Comparison of ENCODE assay signal across 1 cellular context in the genomic region with DNA sequence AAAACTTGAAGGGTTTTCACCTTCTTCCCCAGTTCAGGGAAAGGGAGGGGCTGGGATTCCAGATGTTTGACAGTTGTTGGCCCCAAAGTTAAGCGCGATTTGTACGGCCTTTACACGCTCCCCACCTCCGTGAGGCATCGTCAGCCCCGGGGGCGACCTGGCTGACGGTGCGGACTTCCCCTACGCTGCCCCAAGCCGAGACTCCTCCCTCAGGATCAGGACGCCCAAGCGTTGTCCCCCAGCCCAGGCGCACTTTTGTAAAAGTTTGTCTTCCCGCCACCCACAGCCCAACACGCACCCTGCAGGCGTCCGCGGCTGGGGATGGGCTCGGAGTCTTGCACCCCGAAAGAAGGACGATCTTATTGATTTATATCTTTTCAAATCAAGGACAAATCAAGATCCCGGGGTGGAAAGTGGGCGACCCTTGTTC.
TF ChIP-seq lines count a peak whose summit lies in the region.

No MANE protein-coding gene starts in this region.

TF ChIP-seq in HEK293, 187 proteins besides CTCF, POLR2A, EP300 and RAD21 (continued from another document):
- TF ChIP-seq, protein P1, sequence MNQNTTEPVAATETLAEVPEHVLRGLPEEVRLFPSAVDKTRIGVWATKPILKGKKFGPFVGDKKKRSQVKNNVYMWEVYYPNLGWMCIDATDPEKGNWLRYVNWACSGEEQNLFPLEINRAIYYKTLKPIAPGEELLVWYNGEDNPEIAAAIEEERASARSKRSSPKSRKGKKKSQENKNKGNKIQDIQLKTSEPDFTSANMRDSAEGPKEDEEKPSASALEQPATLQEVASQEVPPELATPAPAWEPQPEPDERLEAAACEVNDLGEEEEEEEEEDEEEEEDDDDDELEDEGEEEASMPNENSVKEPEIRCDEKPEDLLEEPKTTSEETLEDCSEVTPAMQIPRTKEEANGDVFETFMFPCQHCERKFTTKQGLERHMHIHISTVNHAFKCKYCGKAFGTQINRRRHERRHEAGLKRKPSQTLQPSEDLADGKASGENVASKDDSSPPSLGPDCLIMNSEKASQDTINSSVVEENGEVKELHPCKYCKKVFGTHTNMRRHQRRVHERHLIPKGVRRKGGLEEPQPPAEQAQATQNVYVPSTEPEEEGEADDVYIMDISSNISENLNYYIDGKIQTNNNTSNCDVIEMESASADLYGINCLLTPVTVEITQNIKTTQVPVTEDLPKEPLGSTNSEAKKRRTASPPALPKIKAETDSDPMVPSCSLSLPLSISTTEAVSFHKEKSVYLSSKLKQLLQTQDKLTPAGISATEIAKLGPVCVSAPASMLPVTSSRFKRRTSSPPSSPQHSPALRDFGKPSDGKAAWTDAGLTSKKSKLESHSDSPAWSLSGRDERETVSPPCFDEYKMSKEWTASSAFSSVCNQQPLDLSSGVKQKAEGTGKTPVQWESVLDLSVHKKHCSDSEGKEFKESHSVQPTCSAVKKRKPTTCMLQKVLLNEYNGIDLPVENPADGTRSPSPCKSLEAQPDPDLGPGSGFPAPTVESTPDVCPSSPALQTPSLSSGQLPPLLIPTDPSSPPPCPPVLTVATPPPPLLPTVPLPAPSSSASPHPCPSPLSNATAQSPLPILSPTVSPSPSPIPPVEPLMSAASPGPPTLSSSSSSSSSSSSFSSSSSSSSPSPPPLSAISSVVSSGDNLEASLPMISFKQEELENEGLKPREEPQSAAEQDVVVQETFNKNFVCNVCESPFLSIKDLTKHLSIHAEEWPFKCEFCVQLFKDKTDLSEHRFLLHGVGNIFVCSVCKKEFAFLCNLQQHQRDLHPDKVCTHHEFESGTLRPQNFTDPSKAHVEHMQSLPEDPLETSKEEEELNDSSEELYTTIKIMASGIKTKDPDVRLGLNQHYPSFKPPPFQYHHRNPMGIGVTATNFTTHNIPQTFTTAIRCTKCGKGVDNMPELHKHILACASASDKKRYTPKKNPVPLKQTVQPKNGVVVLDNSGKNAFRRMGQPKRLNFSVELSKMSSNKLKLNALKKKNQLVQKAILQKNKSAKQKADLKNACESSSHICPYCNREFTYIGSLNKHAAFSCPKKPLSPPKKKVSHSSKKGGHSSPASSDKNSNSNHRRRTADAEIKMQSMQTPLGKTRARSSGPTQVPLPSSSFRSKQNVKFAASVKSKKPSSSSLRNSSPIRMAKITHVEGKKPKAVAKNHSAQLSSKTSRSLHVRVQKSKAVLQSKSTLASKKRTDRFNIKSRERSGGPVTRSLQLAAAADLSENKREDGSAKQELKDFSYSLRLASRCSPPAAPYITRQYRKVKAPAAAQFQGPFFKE (tag by site-specific recombination; IDR thresholded peaks at IDR 0.05; ENCODE audit: borderline replicate concordance): no peak
- TF ChIP-seq ZNF169 (tag by site-specific recombination; IDR thresholded peaks at IDR 0.05): no peak
- no peak for TF ChIP-seq ZNF707 (tag by site-specific recombination; IDR thresholded peaks at IDR 0.05)
- TF ChIP-seq TRIM28 (IDR thresholded peaks at IDR 0.05; ENCODE audit: borderline replicate concordance, low read length): no peak
- TF ChIP-seq, protein P2, sequence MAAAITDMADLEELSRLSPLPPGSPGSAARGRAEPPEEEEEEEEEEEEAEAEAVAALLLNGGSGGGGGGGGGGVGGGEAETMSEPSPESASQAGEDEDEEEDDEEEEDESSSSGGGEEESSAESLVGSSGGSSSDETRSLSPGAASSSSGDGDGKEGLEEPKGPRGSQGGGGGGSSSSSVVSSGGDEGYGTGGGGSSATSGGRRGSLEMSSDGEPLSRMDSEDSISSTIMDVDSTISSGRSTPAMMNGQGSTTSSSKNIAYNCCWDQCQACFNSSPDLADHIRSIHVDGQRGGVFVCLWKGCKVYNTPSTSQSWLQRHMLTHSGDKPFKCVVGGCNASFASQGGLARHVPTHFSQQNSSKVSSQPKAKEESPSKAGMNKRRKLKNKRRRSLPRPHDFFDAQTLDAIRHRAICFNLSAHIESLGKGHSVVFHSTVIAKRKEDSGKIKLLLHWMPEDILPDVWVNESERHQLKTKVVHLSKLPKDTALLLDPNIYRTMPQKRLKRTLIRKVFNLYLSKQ (tag by site-specific recombination; IDR thresholded peaks at IDR 0.05; ENCODE audit: borderline replicate concordance): no peak
- peak; percentile 45 for TF ChIP-seq EGR2 (tag by site-specific recombination; IDR thresholded peaks at IDR 0.05; ENCODE audit: low read depth)
- TF ChIP-seq ZNF791 (tag by site-specific recombination; IDR thresholded peaks at IDR 0.05): no peak
- TF ChIP-seq GLI2 (tag by site-specific recombination; IDR thresholded peaks at IDR 0.05; ENCODE audit: borderline replicate concordance, low read depth): no peak
- TF ChIP-seq, protein P3, sequence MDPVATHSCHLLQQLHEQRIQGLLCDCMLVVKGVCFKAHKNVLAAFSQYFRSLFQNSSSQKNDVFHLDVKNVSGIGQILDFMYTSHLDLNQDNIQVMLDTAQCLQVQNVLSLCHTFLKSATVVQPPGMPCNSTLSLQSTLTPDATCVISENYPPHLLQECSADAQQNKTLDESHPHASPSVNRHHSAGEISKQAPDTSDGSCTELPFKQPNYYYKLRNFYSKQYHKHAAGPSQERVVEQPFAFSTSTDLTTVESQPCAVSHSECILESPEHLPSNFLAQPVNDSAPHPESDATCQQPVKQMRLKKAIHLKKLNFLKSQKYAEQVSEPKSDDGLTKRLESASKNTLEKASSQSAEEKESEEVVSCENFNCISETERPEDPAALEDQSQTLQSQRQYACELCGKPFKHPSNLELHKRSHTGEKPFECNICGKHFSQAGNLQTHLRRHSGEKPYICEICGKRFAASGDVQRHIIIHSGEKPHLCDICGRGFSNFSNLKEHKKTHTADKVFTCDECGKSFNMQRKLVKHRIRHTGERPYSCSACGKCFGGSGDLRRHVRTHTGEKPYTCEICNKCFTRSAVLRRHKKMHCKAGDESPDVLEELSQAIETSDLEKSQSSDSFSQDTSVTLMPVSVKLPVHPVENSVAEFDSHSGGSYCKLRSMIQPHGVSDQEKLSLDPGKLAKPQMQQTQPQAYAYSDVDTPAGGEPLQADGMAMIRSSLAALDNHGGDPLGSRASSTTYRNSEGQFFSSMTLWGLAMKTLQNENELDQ (tag by site-specific recombination; IDR thresholded peaks at IDR 0.05; ENCODE audit: low read depth): no peak
- TF ChIP-seq, protein P4, sequence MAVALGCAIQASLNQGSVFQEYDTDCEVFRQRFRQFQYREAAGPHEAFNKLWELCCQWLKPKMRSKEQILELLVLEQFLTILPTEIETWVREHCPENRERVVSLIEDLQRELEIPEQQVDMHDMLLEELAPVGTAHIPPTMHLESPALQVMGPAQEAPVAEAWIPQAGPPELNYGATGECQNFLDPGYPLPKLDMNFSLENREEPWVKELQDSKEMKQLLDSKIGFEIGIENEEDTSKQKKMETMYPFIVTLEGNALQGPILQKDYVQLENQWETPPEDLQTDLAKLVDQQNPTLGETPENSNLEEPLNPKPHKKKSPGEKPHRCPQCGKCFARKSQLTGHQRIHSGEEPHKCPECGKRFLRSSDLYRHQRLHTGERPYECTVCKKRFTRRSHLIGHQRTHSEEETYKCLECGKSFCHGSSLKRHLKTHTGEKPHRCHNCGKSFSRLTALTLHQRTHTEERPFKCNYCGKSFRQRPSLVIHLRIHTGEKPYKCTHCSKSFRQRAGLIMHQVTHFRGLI (tag by site-specific recombination; IDR thresholded peaks at IDR 0.05): peak; percentile 74; the same call in 1 of the 2 replicates
